Comparison of ENCODE assay signal across 3 cellular contexts in genomic region chr4:20255251-20255586, GRCh38.
A peak's percentile ranks its signal among the peaks of the same experiment; 100 is the strongest.
TF ChIP-seq lines count a peak whose summit lies in the region.

No MANE protein-coding gene starts in this region.

TF ChIP-seq in SK-N-SH, 30 proteins besides CTCF, POLR2A, EP300 and RAD21:
- TF ChIP-seq GATA2 (CRISPR knock-in tag; IDR thresholded peaks at IDR 0.05), result no peak

TF ChIP-seq in SK-N-SH treated with all-trans-retinoic acid at 6 μM for 48 hours, 23 proteins besides CTCF, POLR2A, EP300 and RAD21:
- no peak for TF ChIP-seq TCF4 (CRISPR knock-in tag; IDR thresholded peaks at IDR 0.05; ENCODE audit: borderline replicate concordance)
- TF ChIP-seq ZFP3 (CRISPR knock-in tag; IDR thresholded peaks at IDR 0.05), result no peak
- TF ChIP-seq, protein P1, sequence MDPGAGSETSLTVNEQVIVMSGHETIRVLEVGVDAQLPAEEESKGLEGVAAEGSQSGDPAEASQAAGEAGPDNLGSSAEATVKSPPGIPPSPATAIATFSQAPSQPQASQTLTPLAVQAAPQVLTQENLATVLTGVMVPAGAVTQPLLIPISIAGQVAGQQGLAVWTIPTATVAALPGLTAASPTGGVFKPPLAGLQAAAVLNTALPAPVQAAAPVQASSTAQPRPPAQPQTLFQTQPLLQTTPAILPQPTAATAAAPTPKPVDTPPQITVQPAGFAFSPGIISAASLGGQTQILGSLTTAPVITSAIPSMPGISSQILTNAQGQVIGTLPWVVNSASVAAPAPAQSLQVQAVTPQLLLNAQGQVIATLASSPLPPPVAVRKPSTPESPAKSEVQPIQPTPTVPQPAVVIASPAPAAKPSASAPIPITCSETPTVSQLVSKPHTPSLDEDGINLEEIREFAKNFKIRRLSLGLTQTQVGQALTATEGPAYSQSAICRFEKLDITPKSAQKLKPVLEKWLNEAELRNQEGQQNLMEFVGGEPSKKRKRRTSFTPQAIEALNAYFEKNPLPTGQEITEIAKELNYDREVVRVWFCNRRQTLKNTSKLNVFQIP (CRISPR knock-in tag; IDR thresholded peaks at IDR 0.05; ENCODE audit: borderline replicate concordance, low read depth), result no peak
- TF ChIP-seq, protein P2, sequence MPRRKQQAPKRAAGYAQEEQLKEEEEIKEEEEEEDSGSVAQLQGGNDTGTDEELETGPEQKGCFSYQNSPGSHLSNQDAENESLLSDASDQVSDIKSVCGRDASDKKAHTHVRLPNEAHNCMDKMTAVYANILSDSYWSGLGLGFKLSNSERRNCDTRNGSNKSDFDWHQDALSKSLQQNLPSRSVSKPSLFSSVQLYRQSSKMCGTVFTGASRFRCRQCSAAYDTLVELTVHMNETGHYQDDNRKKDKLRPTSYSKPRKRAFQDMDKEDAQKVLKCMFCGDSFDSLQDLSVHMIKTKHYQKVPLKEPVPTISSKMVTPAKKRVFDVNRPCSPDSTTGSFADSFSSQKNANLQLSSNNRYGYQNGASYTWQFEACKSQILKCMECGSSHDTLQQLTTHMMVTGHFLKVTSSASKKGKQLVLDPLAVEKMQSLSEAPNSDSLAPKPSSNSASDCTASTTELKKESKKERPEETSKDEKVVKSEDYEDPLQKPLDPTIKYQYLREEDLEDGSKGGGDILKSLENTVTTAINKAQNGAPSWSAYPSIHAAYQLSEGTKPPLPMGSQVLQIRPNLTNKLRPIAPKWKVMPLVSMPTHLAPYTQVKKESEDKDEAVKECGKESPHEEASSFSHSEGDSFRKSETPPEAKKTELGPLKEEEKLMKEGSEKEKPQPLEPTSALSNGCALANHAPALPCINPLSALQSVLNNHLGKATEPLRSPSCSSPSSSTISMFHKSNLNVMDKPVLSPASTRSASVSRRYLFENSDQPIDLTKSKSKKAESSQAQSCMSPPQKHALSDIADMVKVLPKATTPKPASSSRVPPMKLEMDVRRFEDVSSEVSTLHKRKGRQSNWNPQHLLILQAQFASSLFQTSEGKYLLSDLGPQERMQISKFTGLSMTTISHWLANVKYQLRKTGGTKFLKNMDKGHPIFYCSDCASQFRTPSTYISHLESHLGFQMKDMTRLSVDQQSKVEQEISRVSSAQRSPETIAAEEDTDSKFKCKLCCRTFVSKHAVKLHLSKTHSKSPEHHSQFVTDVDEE (CRISPR knock-in tag; IDR thresholded peaks at IDR 0.05), result no peak
- no peak for TF ChIP-seq ZNF565 (CRISPR knock-in tag; conservative IDR thresholded peaks at IDR 0.05; ENCODE audit: low read depth)
- TF ChIP-seq SNAI2 (CRISPR knock-in tag; IDR thresholded peaks at IDR 0.05), result no peak
- no peak for TF ChIP-seq ZFP30 (CRISPR knock-in tag; IDR thresholded peaks at IDR 0.05)
- TF ChIP-seq CREB5 (CRISPR knock-in tag; IDR thresholded peaks at IDR 0.05; ENCODE audit: low read depth), result no peak
- no peak for TF ChIP-seq BACH2 (CRISPR knock-in tag; IDR thresholded peaks at IDR 0.05; ENCODE audit: borderline replicate concordance)
- TF ChIP-seq RARB (CRISPR knock-in tag; IDR thresholded peaks at IDR 0.05), result no peak
- TF ChIP-seq, protein P3, sequence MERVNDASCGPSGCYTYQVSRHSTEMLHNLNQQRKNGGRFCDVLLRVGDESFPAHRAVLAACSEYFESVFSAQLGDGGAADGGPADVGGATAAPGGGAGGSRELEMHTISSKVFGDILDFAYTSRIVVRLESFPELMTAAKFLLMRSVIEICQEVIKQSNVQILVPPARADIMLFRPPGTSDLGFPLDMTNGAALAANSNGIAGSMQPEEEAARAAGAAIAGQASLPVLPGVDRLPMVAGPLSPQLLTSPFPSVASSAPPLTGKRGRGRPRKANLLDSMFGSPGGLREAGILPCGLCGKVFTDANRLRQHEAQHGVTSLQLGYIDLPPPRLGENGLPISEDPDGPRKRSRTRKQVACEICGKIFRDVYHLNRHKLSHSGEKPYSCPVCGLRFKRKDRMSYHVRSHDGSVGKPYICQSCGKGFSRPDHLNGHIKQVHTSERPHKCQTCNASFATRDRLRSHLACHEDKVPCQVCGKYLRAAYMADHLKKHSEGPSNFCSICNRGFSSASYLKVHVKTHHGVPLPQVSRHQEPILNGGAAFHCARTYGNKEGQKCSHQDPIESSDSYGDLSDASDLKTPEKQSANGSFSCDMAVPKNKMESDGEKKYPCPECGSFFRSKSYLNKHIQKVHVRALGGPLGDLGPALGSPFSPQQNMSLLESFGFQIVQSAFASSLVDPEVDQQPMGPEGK (CRISPR knock-in tag; IDR thresholded peaks at IDR 0.05; ENCODE audit: borderline replicate concordance), result no peak
- no peak for TF ChIP-seq ARNTL (CRISPR knock-in tag; IDR thresholded peaks at IDR 0.05; ENCODE audit: borderline replicate concordance, low read depth)
- TF ChIP-seq PPARA (CRISPR knock-in tag; IDR thresholded peaks at IDR 0.05; ENCODE audit: borderline replicate concordance), result no peak
- no peak for TF ChIP-seq CSRNP3 (CRISPR knock-in tag; IDR thresholded peaks at IDR 0.05)
- TF ChIP-seq CSDC2 (CRISPR knock-in tag; IDR thresholded peaks at IDR 0.05), result no peak

TF ChIP-seq in H1, 55 proteins besides CTCF, POLR2A, EP300 and RAD21:
- TF ChIP-seq TAF7 (optimal IDR thresholded peaks at IDR 0.05; ENCODE audit: borderline replicate concordance, low read depth, low read length) (no peak), POU5F1 (IDR thresholded peaks at IDR 0.05; ENCODE audit: low read depth, low read length) (no peak), SAP30 (IDR thresholded peaks at IDR 0.05; ENCODE audit: insufficient read depth, insufficient replicate concordance, low read length) (no peak), EZH2 (IDR thresholded peaks at IDR 0.05; ENCODE audit: low read depth, low read length, severe bottlenecking) (peak; percentile 20), KDM1A (IDR thresholded peaks at IDR 0.05; ENCODE audit: borderline replicate concordance, low read length) (0 out of 2 replicates have a peak, but pooled peaks have one; percentile 0), RNF2 (IDR thresholded peaks at IDR 0.05; ENCODE audit: borderline replicate concordance, low read depth, low read length, missing control alignments, poor library complexity, severe bottlenecking) (peak; percentile 75), YY1 (IDR thresholded peaks at IDR 0.05; ENCODE audit: low read depth, low read length) (no peak), EGR1 (IDR thresholded peaks at IDR 0.05; ENCODE audit: borderline replicate concordance, low read depth, low read length) (no peak)
TF ChIP-seq in H1: peak in this region for 3.
